1 cellular context compared by ENCODE assay signal in the genomic region with DNA sequence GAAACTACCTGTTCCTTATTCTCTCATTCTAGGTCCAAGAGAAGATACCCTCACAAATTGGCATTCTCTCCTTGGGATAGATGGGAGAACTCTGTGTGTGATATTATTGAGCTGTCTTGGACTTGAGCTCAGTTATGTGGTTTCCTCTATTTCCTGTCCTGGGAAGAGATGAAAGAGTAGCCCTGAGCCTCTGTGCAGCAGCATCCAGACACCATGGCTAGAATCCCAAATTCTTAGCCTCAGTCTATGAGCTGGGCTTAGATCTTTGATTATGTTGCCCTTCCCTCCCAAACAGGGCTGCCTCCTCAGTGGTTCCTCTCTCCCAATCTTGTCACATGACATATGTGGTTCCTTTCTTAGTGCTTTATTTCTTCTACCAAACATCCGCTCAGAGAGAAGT.
TF ChIP-seq lines count a peak whose summit lies in the region.

No MANE protein-coding gene starts in this region.

TF ChIP-seq in GM12878, 131 proteins besides CTCF, POLR2A, EP300 and RAD21 (continued from another document):
- no peak for TF ChIP-seq SUPT20H (IDR thresholded peaks at IDR 0.05; ENCODE audit: borderline replicate concordance, control insufficient read depth, low read depth, low read length)
- TF ChIP-seq FOXM1 (IDR thresholded peaks at IDR 0.05; ENCODE audit: low read depth, low read length), result no peak
- no peak for TF ChIP-seq TCF12 (IDR thresholded peaks at IDR 0.05; ENCODE audit: low read depth, low read length)
- no peak for TF ChIP-seq YY1 (IDR thresholded peaks at IDR 0.05; ENCODE audit: low read depth, low read length)
